Comparison of ENCODE assay signal across 19 cellular contexts in genomic region chr10:57884965-57885617, GRCh38.
"Had no signal": no experiment of that assay in that cellular context is flagged by ENCODE, and none has a peak within 500 bp of the region (broad histone marks: within the 10 kb centered on the region; RNA-seq: fewer than 3 reads in every experiment).

No MANE protein-coding gene starts in this region.

- ATAC-seq: effector memory CD8-positive, alpha-beta T cell; gastrocnemius medialis; left cardiac atrium; natural killer cell; stimulated activated effector memory CD8-positive, alpha-beta T cell treated with anti-CD3 and anti-CD28 coated beads, Interleukin-12 subunit alpha, Interleukin-12 subunit beta, amount 100 ng/mL, for 72 hours had no signal

- H3K27ac ChIP-seq: coronary artery, gastrocnemius medialis, left ventricle myocardium inferior, neutrophil, sigmoid colon, stomach, testis, tibial artery had no signal

- H3K36me3 ChIP-seq: gastrocnemius medialis, left ventricle myocardium inferior, neutrophil, pancreas, sigmoid colon, stomach, tibial artery had no signal

- FAIRE-seq: pancreas had no signal

- DNase-seq: dermis blood vessel endothelial cell; effector memory CD8-positive, alpha-beta T cell; gastrocnemius medialis; head of caudate nucleus; left cardiac atrium; left ventricle myocardium inferior; natural killer cell; pancreas; sigmoid colon; stimulated activated CD4-positive, alpha-beta T cell treated with anti-CD3 and anti-CD28 coated beads, Interleukin-2, amount 100 ng/mL, for 24 hours; stimulated activated CD4-positive, alpha-beta T cell treated with anti-CD3 and anti-CD28 coated beads, Interleukin-4, amount 100 ng/mL, for 24 hours; stimulated activated naive CD4-positive, alpha-beta T cell treated with Interleukin-2 at 50 U/mL for 16 hours; stomach; testis; tibial artery had no signal

- H3K4me1 ChIP-seq: gastrocnemius medialis, left ventricle myocardium inferior, sigmoid colon, stomach, testis, tibial artery had no signal

- H3K9me3 ChIP-seq: gastrocnemius medialis, neutrophil, pancreas, sigmoid colon, stomach, testis, tibial artery had no signal

- H3K4me3 ChIP-seq: coronary artery, gastrocnemius medialis, left ventricle myocardium inferior, lung, pancreas, sigmoid colon, stomach, testis, tibial artery had no signal
